ENCODE assay signal across 4 cellular contexts in genomic region chr7:77178024-77178423, GRCh38. TPM values are rescaled to one million over a fixed set of nuclear protein-coding genes. Genes with fewer than 3 reads are reported as not detected.
"Had no signal": no experiment of that assay in that cellular context is flagged by ENCODE, and none has a peak within 500 bp of the region (broad histone marks: within the 10 kb centered on the region; RNA-seq: fewer than 3 reads in every experiment).

No MANE protein-coding gene starts in this region.

RNA-seq across cellular contexts. Expression of gene FGL2, which starts 21.6 kb away (rescaled TPM):
- total RNA-seq: MCF 10A, PC-9, RPMI7951, SK-MEL-5 had no signal
